Comparison of ENCODE assay signal across 27 cellular contexts in genomic region chr15:34483644-34484043, GRCh38.
"Had no signal": no experiment of that assay in that cellular context is flagged by ENCODE, and none has a peak within 500 bp of the region (broad histone marks: within the 10 kb centered on the region; RNA-seq: fewer than 3 reads in every experiment).

No MANE protein-coding gene starts in this region.

- H3K27ac Mint-ChIP-seq: activated CD4-positive, alpha-beta memory T cell treated with anti-CD3 and anti-CD28 coated beads for 36 hours; activated CD8-positive, alpha-beta memory T cell treated with anti-CD3 and anti-CD28 coated beads, Interleukin-2, amount 10 ng/mL, durations not matched to agents 7 days and 5 days; activated CD8-positive, alpha-beta T cell treated with anti-CD3 and anti-CD28 coated beads, Interleukin-2, amount 10 ng/mL, durations not matched to agents 7 days and 5 days; activated naive CD4-positive, alpha-beta T cell treated with anti-CD3 and anti-CD28 coated beads, Interleukin-2, amount 10 ng/mL, durations not matched to agents 7 days and 5 days; activated naive CD8-positive, alpha-beta T cell; brain; dendritic cell treated with granulocyte-macrophage colony-stimulating factor and Interleukin-4, amounts not matched to agents 40 ng/mL and 50 ng/mL, for 4 days; endodermal cell had no signal

- H3K36me3 Mint-ChIP-seq: activated CD4-positive, alpha-beta memory T cell treated with anti-CD3 and anti-CD28 coated beads for 36 hours; activated CD8-positive, alpha-beta memory T cell treated with anti-CD3 and anti-CD28 coated beads, Interleukin-2, amount 10 ng/mL, durations not matched to agents 7 days and 5 days; activated naive CD4-positive, alpha-beta T cell treated with anti-CD3 and anti-CD28 coated beads, Interleukin-2, amount 10 ng/mL, durations not matched to agents 7 days and 5 days; activated naive CD8-positive, alpha-beta T cell; brain had no signal

- FAIRE-seq: frontal cortex had no signal

- H3K9me3 ChIP-seq: ascending aorta, breast epithelium had no signal

- H3K4me1 Mint-ChIP-seq: activated CD8-positive, alpha-beta memory T cell treated with anti-CD3 and anti-CD28 coated beads, Interleukin-2, amount 10 ng/mL, durations not matched to agents 7 days and 5 days; activated naive CD4-positive, alpha-beta T cell treated with anti-CD3 and anti-CD28 coated beads, Interleukin-2, amount 10 ng/mL, durations not matched to agents 7 days and 5 days; brain; endodermal cell had no signal

- H3K9me3 Mint-ChIP-seq: activated CD4-positive, alpha-beta memory T cell treated with anti-CD3 and anti-CD28 coated beads for 36 hours; activated naive CD4-positive, alpha-beta T cell treated with anti-CD3 and anti-CD28 coated beads, Interleukin-2, amount 10 ng/mL, durations not matched to agents 7 days and 5 days; dendritic cell treated with granulocyte-macrophage colony-stimulating factor and Interleukin-4, amounts not matched to agents 40 ng/mL and 50 ng/mL, for 4 days had no signal

- ATAC-seq: activated CD8-positive, alpha-beta memory T cell treated with anti-CD3 and anti-CD28 coated beads, Interleukin-2, amount 10 ng/mL, durations not matched to agents 7 days and 5 days; activated CD8-positive, alpha-beta T cell treated with anti-CD3 and anti-CD28 coated beads, Interleukin-2, amount 10 ng/mL, durations not matched to agents 7 days and 5 days; esophagus mucosa had no signal

- H3K27ac ChIP-seq: ascending aorta, breast epithelium, cardiac muscle cell, coronary artery, dorsolateral prefrontal cortex had no signal

- DNase-seq: activated CD4-positive, alpha-beta memory T cell treated with anti-CD3 and anti-CD28 coated beads for 36 hours; activated CD4-positive, alpha-beta T cell treated with anti-CD3 and anti-CD28 coated beads for 1 hour; activated CD4-positive, alpha-beta T cell treated with anti-CD3 and anti-CD28 coated beads, Interleukin-2, amount 10 ng/mL, durations not matched to agents 24 days and 14 days; activated CD8-positive, alpha-beta memory T cell treated with anti-CD3 and anti-CD28 coated beads, Interleukin-2, amount 10 ng/mL, durations not matched to agents 7 days and 5 days; activated CD8-positive, alpha-beta memory T cell treated with anti-CD3 and anti-CD28 coated beads, Interleukin-2, amount 50 U/mL, for 4 hours; activated CD8-positive, alpha-beta T cell treated with anti-CD3 and anti-CD28 coated beads, Interleukin-2, amount 10 ng/mL, durations not matched to agents 7 days and 5 days; activated gamma-delta T cell; activated naive CD4-positive, alpha-beta T cell treated with anti-CD3 and anti-CD28 coated beads, Interleukin-2, amount 10 ng/mL, durations not matched to agents 7 days and 5 days; activated T-cell treated with anti-CD3 and anti-CD28 coated beads, Interleukin-2, amount 50 U/mL, for 1 hour; central memory CD4-positive, alpha-beta T cell; cerebellar nuclear complex; dorsolateral prefrontal cortex; effector memory CD4-positive, alpha-beta T cell; endodermal cell; foreskin fibroblast; head of caudate nucleus; hippocampal formation; T-helper 2 cell had no signal

- H3K4me3 ChIP-seq: ascending aorta, breast epithelium, cardiac muscle cell, coronary artery, dorsolateral prefrontal cortex had no signal

- H3K4me1 ChIP-seq: ascending aorta, breast epithelium had no signal

- H3K4me3 Mint-ChIP-seq: activated CD4-positive, alpha-beta memory T cell treated with anti-CD3 and anti-CD28 coated beads for 36 hours; activated CD4-positive, alpha-beta T cell treated with anti-CD3 and anti-CD28 coated beads, Interleukin-2, amount 10 ng/mL, durations not matched to agents 24 days and 14 days; activated CD8-positive, alpha-beta memory T cell treated with anti-CD3 and anti-CD28 coated beads, Interleukin-2, amount 10 ng/mL, durations not matched to agents 7 days and 5 days; activated CD8-positive, alpha-beta T cell treated with anti-CD3 and anti-CD28 coated beads, Interleukin-2, amount 10 ng/mL, durations not matched to agents 7 days and 5 days; activated naive CD4-positive, alpha-beta T cell treated with anti-CD3 and anti-CD28 coated beads, Interleukin-2, amount 10 ng/mL, durations not matched to agents 7 days and 5 days; activated naive CD8-positive, alpha-beta T cell; brain; dendritic cell treated with granulocyte-macrophage colony-stimulating factor and Interleukin-4, amounts not matched to agents 40 ng/mL and 50 ng/mL, for 4 days; endodermal cell had no signal
